20 cellular contexts compared by ENCODE assay signal in genomic region chr10:74282151-74282852, GRCh38.
A peak's percentile ranks its signal among the peaks of the same experiment; 100 is the strongest.
DNase-seq lines count a peak whose midpoint lies in the region; ATAC-seq and TF ChIP-seq lines count a peak whose summit lies in the region.
"Had no signal": no experiment of that assay in that cellular context is flagged by ENCODE, and none has a peak within 500 bp of the region (broad histone marks: within the 10 kb centered on the region; RNA-seq: fewer than 3 reads in every experiment).

No MANE protein-coding gene starts in this region.

- H3K36me3 ChIP-seq in A673 (ENCODE audit: insufficient read depth, low read length, poor library complexity, severe bottlenecking) (no peaks in the 10 kb centered on the region), Karpas-422 (ENCODE audit: insufficient read depth, low read length) (peaks cover 11% of the 10 kb centered on the region; the same call in 1 of the 2 replicates)
- H3K36me3 ChIP-seq: left ventricle myocardium inferior, SJSA1, tibial nerve had no signal

- no peaks in the 10 kb centered on the region for H4K20me1 ChIP-seq in Karpas-422 (ENCODE audit: insufficient read depth, low read depth, low read length)

- H3K9me3 ChIP-seq in A673 (ENCODE audit: low read depth, low read length, poor library complexity, severe bottlenecking): peaks cover 3% of the 10 kb centered on the region
- no peaks in the 10 kb centered on the region for H3K9me3 ChIP-seq in T-helper 17 cell (ENCODE audit: control insufficient read depth, low read length, poor library complexity, severe bottlenecking)
- H3K9me3 ChIP-seq in Karpas-422 (ENCODE audit: low read length): peaks cover 7% of the 10 kb centered on the region; the same call in 1 of the 2 replicates
- H3K9me3 ChIP-seq: SJSA1, tibial nerve had no signal

- H3K36me3 Mint-ChIP-seq in T-helper 17 cell (ENCODE audit: low read depth): no peaks in the 10 kb centered on the region

- H3K4me1 ChIP-seq in A673 (ENCODE audit: insufficient read depth, low read length, poor library complexity, severe bottlenecking): peaks cover 12% of the 10 kb centered on the region
- H3K4me1 ChIP-seq in Karpas-422 (ENCODE audit: low read length): no peaks in the 10 kb centered on the region
- H3K4me1 ChIP-seq: left ventricle myocardium inferior, SJSA1, spleen had no signal

- ATAC-seq in T-helper 17 cell (no peak), GM21619 (IDR thresholded peaks at IDR 0.05; ENCODE audit: unreplicated experiment) (no peak), HG02981 (IDR thresholded peaks at IDR 0.05; ENCODE audit: unreplicated experiment) (no peak)
- ATAC-seq: A549; stimulated activated naive B cell treated with anti-CD40 and anti-IgM and Interleukin-4, amounts not matched to agents 10 μg/mL and 1 μg/mL and 100 μg/mL, for 72 hours had no signal

- H3K9ac ChIP-seq in Karpas-422 (ENCODE audit: low read length): no peak overlapping the region

- TF ChIP-seq CTCF in A673 (conservative IDR thresholded peaks at IDR 0.05; ENCODE audit: low read depth, low read length): no peak

- POLR2A ChIA-PET in A673 (lab: Charles Lee; ENCODE audit: low non-redundant PET): no interaction called here

- CTCF ChIA-PET in A673 (lab: Charles Lee): no interaction called here

- H3K4me1 Mint-ChIP-seq in T-helper 17 cell: peaks cover 10% of the 10 kb centered on the region

- no peak overlapping the region for H3K4me3 Mint-ChIP-seq in T-helper 17 cell
- H3K4me3 Mint-ChIP-seq: activated naive CD8-positive, alpha-beta T cell treated with anti-CD3 and anti-CD28 coated beads for 36 hours; activated T-cell treated with anti-CD3 and anti-CD28 coated beads, Interleukin-2, amount 50 U/mL, for 24 hours; stimulated activated naive B cell treated with anti-CD40 and anti-IgM and Interleukin-4, amounts not matched to agents 10 μg/mL and 1 μg/mL and 100 μg/mL, for 72 hours had no signal

- H3K27ac Mint-ChIP-seq in T-helper 17 cell: no peak overlapping the region
- H3K27ac Mint-ChIP-seq: activated naive CD8-positive, alpha-beta T cell treated with anti-CD3 and anti-CD28 coated beads for 36 hours; activated T-cell treated with anti-CD3 and anti-CD28 coated beads, Interleukin-2, amount 50 U/mL, for 24 hours; progenitor cell of endocrine pancreas; stimulated activated naive B cell treated with anti-CD40 and anti-IgM and Interleukin-4, amounts not matched to agents 10 μg/mL and 1 μg/mL and 100 μg/mL, for 72 hours had no signal

- no peaks in the 10 kb centered on the region for H3K9me2 ChIP-seq in Karpas-422 (replicated peaks; ENCODE audit: insufficient read depth, low read length)

- no peak overlapping the region for H3K4me2 ChIP-seq in Karpas-422 (ENCODE audit: low read depth, low read length, poor library complexity, severe bottlenecking)
- H3K4me2 ChIP-seq: A549 had no signal

- H3K27me3 ChIP-seq in A673 (replicated peaks; ENCODE audit: insufficient read depth, low read depth, low read length, poor library complexity) (no peaks in the 10 kb centered on the region), Karpas-422 (ENCODE audit: low read length) (no peaks in the 10 kb centered on the region)
- H3K27me3 ChIP-seq: SJSA1, spleen, tibial nerve had no signal

- peaks cover 87% of the 10 kb centered on the region for H3K79me2 ChIP-seq in Karpas-422 (ENCODE audit: low read length)

- H3K4me3 ChIP-seq in A673 (ENCODE audit: low read depth, low read length, poor library complexity, severe bottlenecking): no peak overlapping the region
- no peak overlapping the region for H3K4me3 ChIP-seq in Karpas-422 (ENCODE audit: low read length)
- H3K4me3 ChIP-seq: A549, left ventricle myocardium inferior, SJSA1, spleen, tibial nerve had no signal

- intact Hi-C loops in A673 (cut with micrococcal nuclease; ENCODE audit: unreplicated experiment): no loop called here

- no peak overlapping the region for H2AFZ ChIP-seq in Karpas-422 (ENCODE audit: low read length)

- H3K27ac ChIP-seq in A673 (ENCODE audit: low read depth, low read length, poor library complexity, severe bottlenecking) (no peak overlapping the region), Karpas-422 (ENCODE audit: low read length) (no peak overlapping the region)
- H3K27ac ChIP-seq: A549, left ventricle myocardium inferior, SJSA1, spleen, tibial nerve had no signal

- H3K27me3 Mint-ChIP-seq in T-helper 17 cell: no peaks in the 10 kb centered on the region
- H3K27me3 Mint-ChIP-seq: activated naive CD8-positive, alpha-beta T cell treated with anti-CD3 and anti-CD28 coated beads for 36 hours; activated T-cell treated with anti-CD3 and anti-CD28 coated beads, Interleukin-2, amount 50 U/mL, for 24 hours; progenitor cell of endocrine pancreas; stimulated activated naive B cell treated with anti-CD40 and anti-IgM and Interleukin-4, amounts not matched to agents 10 μg/mL and 1 μg/mL and 100 μg/mL, for 72 hours had no signal

- no TSS peak for BruUV-seq in A673 (replicated peaks; lab: Mats Ljungman, UMichigan)

- DNase-seq in A673 (ENCODE audit: low spot score) (peak; percentile 40), GM04504 (ENCODE audit: low read depth) (peak; percentile 37), amniotic epithelial cell (ENCODE audit: low read depth) (peak; percentile 69), fibroblast of peridontal ligament (ENCODE audit: extremely low read depth) (peak; percentile 75), T-helper 17 cell (no peak), Karpas-422 (no peak)
- DNase-seq: activated CD4-positive, alpha-beta T cell treated with anti-CD3 and anti-CD28 coated beads, Interleukin-2, amount 50 U/mL, for 4 hours; activated naive CD8-positive, alpha-beta T cell treated with anti-CD3 and anti-CD28 coated beads for 36 hours; activated T-cell treated with anti-CD3 and anti-CD28 coated beads, Interleukin-2, amount 50 U/mL, for 24 hours; cerebellar nuclear complex; left ventricle myocardium inferior; NCI-H1436 treated with DMSO at 0.1 percent for 48 hours; spleen; stimulated activated naive B cell treated with anti-CD40 and anti-IgM and Interleukin-4, amounts not matched to agents 10 μg/mL and 1 μg/mL and 100 μg/mL, for 72 hours had no signal

Comparison
In these comparisons a context has a peak if more than half of its experiments do, and no peak if none do; other contexts are left out.
1. DNase-seq: peak in A673 (single experiment), GM04504 (single experiment), amniotic epithelial cell (single experiment) and fibroblast of peridontal ligament (single experiment); none in T-helper 17 cell (0 of 3) and Karpas-422 (single experiment).